ENCODE assay signal across 22 cellular contexts in the genomic region with DNA sequence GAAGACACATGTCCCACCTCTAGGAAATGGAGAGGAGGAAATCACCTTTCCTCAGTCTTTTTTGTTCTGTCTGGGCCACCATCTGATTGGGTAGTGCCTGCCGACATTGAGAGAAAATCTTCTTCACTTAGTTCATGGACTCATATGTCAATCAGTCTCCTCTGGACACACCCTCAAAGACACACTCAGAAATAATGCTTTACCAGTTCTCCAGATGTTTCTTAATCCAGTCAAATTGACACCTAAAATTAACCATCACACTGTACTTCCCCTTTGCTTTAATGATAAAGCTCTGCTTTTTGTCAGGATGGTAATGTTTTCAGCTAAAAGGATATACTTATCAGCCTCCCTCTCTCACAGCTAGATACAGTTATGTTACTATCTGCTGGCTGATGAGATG.
A peak's percentile ranks its signal among the peaks of the same experiment; 100 is the strongest.
DNase-seq lines count a peak whose midpoint lies in the region; ATAC-seq and TF ChIP-seq lines count a peak whose summit lies in the region.
"Had no signal": no experiment of that assay in that cellular context is flagged by ENCODE, and none has a peak within 500 bp of the region (broad histone marks: within the 10 kb centered on the region; RNA-seq: fewer than 3 reads in every experiment).

No MANE protein-coding gene starts in this region.

- no peaks in the 10 kb centered on the region for H3K27me3 Mint-ChIP-seq in memory B cell

- no peaks in the 10 kb centered on the region for H3K9me2 ChIP-seq in DOHH2 (replicated peaks; ENCODE audit: control insufficient read depth, low read length)

- no peaks in the 10 kb centered on the region for H3K36me3 Mint-ChIP-seq in memory B cell
- H3K36me3 Mint-ChIP-seq: CD8-positive, alpha-beta T cell had no signal

- H3K27ac Mint-ChIP-seq in memory B cell = no peak overlapping the region
- H3K27ac Mint-ChIP-seq: B cell; CD4-positive, alpha-beta T cell; CD8-positive, alpha-beta T cell had no signal

- no peaks in the 10 kb centered on the region for H3F3A ChIP-seq in DOHH2 (ENCODE audit: control insufficient read depth, insufficient read depth)

- no peaks in the 10 kb centered on the region for H3K36me3 ChIP-seq in DOHH2 (ENCODE audit: control insufficient read depth, low read length)
- H3K36me3 ChIP-seq in OCI-LY3 (replicated peaks; ENCODE audit: low read depth, low read length) = no peaks in the 10 kb centered on the region
- H3K36me3 ChIP-seq: BLaER1 treated with 17β-estradiol and CSF1 and Interleukin-3, amounts not matched to agents 10 nM and 100 nM had no signal

- H3K4me3 Mint-ChIP-seq in memory B cell = no peak overlapping the region
- H3K4me3 Mint-ChIP-seq: B cell; CD4-positive, alpha-beta T cell; CD8-positive, alpha-beta T cell had no signal

- H4K20me1 ChIP-seq in DOHH2 (ENCODE audit: control insufficient read depth, insufficient read depth, low read depth, low read length) (no peaks in the 10 kb centered on the region), OCI-LY3 (ENCODE audit: insufficient read depth, low read length) (no peaks in the 10 kb centered on the region)
- H4K20me1 ChIP-seq: BLaER1 treated with 17β-estradiol and CSF1 and Interleukin-3, amounts not matched to agents 10 nM and 100 nM had no signal

- DNase-seq in OCI-M1 (lab: John Stamatoyannopoulos, UW) = peak; percentile 23
- no peak for DNase-seq in memory B cell (ENCODE audit: low spot score in 2 of 2)
- DNase-seq in foreskin fibroblast = no peak
- DNase-seq: AML-193; Caco-2; Calu3; CD4-positive, alpha-beta T cell; CD8-positive, alpha-beta T cell; DMS79 treated with DMSO at 0.1 percent for 48 hours; EL; GDM1 had no signal

- peak overlapping the region; percentile 23 for H3K4me2 ChIP-seq in DOHH2 (ENCODE audit: low read length)
- H3K4me2 ChIP-seq in OCI-LY3 (ENCODE audit: low read length) = 0 out of 2 replicates have a peak overlapping the region, but pooled peaks have one; percentile 51
- H3K4me2 ChIP-seq: A549; BLaER1 treated with 17β-estradiol and CSF1 and Interleukin-3, amounts not matched to agents 10 nM and 100 nM had no signal

- peak; percentile 8 for ATAC-seq in memory B cell (ENCODE audit: low read depth)
- ATAC-seq in GM19467 (IDR thresholded peaks at IDR 0.05; ENCODE audit: unreplicated experiment) = no peak
- ATAC-seq in GM21576 (IDR thresholded peaks at IDR 0.05; ENCODE audit: unreplicated experiment) = no peak
- ATAC-seq in HG03520 (IDR thresholded peaks at IDR 0.05; ENCODE audit: unreplicated experiment) = no peak
- ATAC-seq: A549; CD8-positive, alpha-beta T cell; GM12878 had no signal

- H3K4me1 ChIP-seq in DOHH2 (ENCODE audit: control insufficient read depth, low read length) = peaks cover 23% of the 10 kb centered on the region
- peaks cover 28% of the 10 kb centered on the region for H3K4me1 ChIP-seq in OCI-LY3 (ENCODE audit: low read length)
- H3K4me1 ChIP-seq: A549; BLaER1 treated with 17β-estradiol and CSF1 and Interleukin-3, amounts not matched to agents 10 nM and 100 nM; Caco-2 had no signal

- H3K79me2 ChIP-seq in DOHH2 (ENCODE audit: control insufficient read depth, low read length) = no peaks in the 10 kb centered on the region
- no peaks in the 10 kb centered on the region for H3K79me2 ChIP-seq in OCI-LY3 (ENCODE audit: low read length)

- peaks cover 26% of the 10 kb centered on the region for H3K4me1 Mint-ChIP-seq in memory B cell

- no peak overlapping the region for H3K4me3 ChIP-seq in DOHH2 (ENCODE audit: low read length)
- no peak overlapping the region for H3K4me3 ChIP-seq in OCI-LY3 (ENCODE audit: low read length)
- H3K4me3 ChIP-seq in foreskin fibroblast (ENCODE audit: low read depth in 1 of 2, low read length in 2 of 2) = no peak overlapping the region
- H3K4me3 ChIP-seq: A549; BLaER1 treated with 17β-estradiol and CSF1 and Interleukin-3, amounts not matched to agents 10 nM and 100 nM; GM12878 had no signal

- no peak overlapping the region for H3K27ac ChIP-seq in DOHH2 (ENCODE audit: low read depth, low read length)
- no peak overlapping the region for H3K27ac ChIP-seq in OCI-LY3 (ENCODE audit: low read length)
- H3K27ac ChIP-seq: 22Rv1; A549; BLaER1 treated with 17β-estradiol and CSF1 and Interleukin-3, amounts not matched to agents 10 nM and 100 nM; C4-2B had no signal

- TF ChIP-seq CTCF in DOHH2 (IDR thresholded peaks at IDR 0.05; ENCODE audit: low read depth, low read length, poor library complexity, severe bottlenecking) (no peak), OCI-LY3 (IDR thresholded peaks at IDR 0.05; ENCODE audit: low read depth, low read length) (no peak), foreskin fibroblast (IDR thresholded peaks at IDR 0.05; ENCODE audit: low read depth, low read length) (no peak)

- no peaks in the 10 kb centered on the region for H3K9me3 ChIP-seq in DOHH2 (ENCODE audit: control insufficient read depth, insufficient read depth, low read length)
- H3K9me3 ChIP-seq in OCI-LY3 (ENCODE audit: insufficient read depth, low read length) = no peaks in the 10 kb centered on the region
- H3K9me3 ChIP-seq: A549; BLaER1 treated with 17β-estradiol and CSF1 and Interleukin-3, amounts not matched to agents 10 nM and 100 nM; Caco-2 had no signal

- H3K27me3 ChIP-seq in DOHH2 (ENCODE audit: control insufficient read depth, low read length) (no peaks in the 10 kb centered on the region), OCI-LY3 (ENCODE audit: low read depth, low read length) (peaks cover 15% of the 10 kb centered on the region; the same call in 1 of the 2 replicates)
- H3K27me3 ChIP-seq: BLaER1 treated with 17β-estradiol and CSF1 and Interleukin-3, amounts not matched to agents 10 nM and 100 nM had no signal

- no peaks in the 10 kb centered on the region for H3K9me3 Mint-ChIP-seq in memory B cell
- H3K9me3 Mint-ChIP-seq: CD4-positive, alpha-beta T cell; CD8-positive, alpha-beta T cell had no signal

- no peak overlapping the region for H3K9ac ChIP-seq in OCI-LY3 (ENCODE audit: low read length)
- H3K9ac ChIP-seq: BLaER1 treated with 17β-estradiol and CSF1 and Interleukin-3, amounts not matched to agents 10 nM and 100 nM had no signal

- no peak overlapping the region for H2AFZ ChIP-seq in OCI-LY3 (ENCODE audit: low read depth, low read length)
